9 cellular contexts compared by ENCODE assay signal in genomic region chr11:8699903-8700302, GRCh38. TPM values are rescaled to one million over a fixed set of nuclear protein-coding genes. Genes with fewer than 3 reads are reported as not detected.
DNase-seq lines count a peak whose midpoint lies in the region; ATAC-seq and TF ChIP-seq lines count a peak whose summit lies in the region.
"Had no signal": no experiment of that assay in that cellular context is flagged by ENCODE, and none has a peak within 500 bp of the region (broad histone marks: within the 10 kb centered on the region; RNA-seq: fewer than 3 reads in every experiment).

No MANE protein-coding gene starts in this region.

- H3K27ac Mint-ChIP-seq in activated CD4-positive, alpha-beta T cell treated with anti-CD3 and anti-CD28 coated beads for 36 hours, result no peak overlapping the region

- peaks cover 23% of the 10 kb centered on the region for H3K4me1 ChIP-seq in SJSA1 (replicated peaks)

- POLR2A ChIA-PET in activated CD4-positive, alpha-beta T cell treated with anti-CD3 and anti-CD28 coated beads for 36 hours (lab: Charles Lee), result interaction anchor here (2.4 kb wide), 1 partner anchor 10 kb away, joined by 7 read pairs; no protein-coding TSS in a partner anchor

- DNase-seq in C1 segment of cervical spinal cord (lab: John Stamatoyannopoulos, UW) (peak in 10 of 14 donors; percentile 33 to 74 (median 46)), SJSA1 (ENCODE audit: low read depth in 1 of 2, low spot score in 2 of 2) (peak; percentile 67 to 81), fibroblast of pulmonary artery (ENCODE audit: low read depth) (peak; percentile 73), nucleus accumbens (lab: John Stamatoyannopoulos, UW) (peak in 49 of 56 donors; percentile 14 to 84 (median 57)), OCI-M2 (lab: John Stamatoyannopoulos, UW; ENCODE audit: unreplicated experiment) (no peak), GOT3 (lab: John Stamatoyannopoulos, UW) (no peak)
- DNase-seq in activated CD4-positive, alpha-beta T cell treated with anti-CD3 and anti-CD28 coated beads for 36 hours, result no peak
- DNase-seq: DMS79 treated with DMSO at 0.1 percent for 48 hours had no signal

- intact Hi-C loops in activated CD4-positive, alpha-beta T cell treated with anti-CD3 and anti-CD28 coated beads for 36 hours (cut with DNase I, micrococcal nuclease), result no loop called here

- no peak for TF ChIP-seq CTCF in fibroblast of pulmonary artery (IDR thresholded peaks at IDR 0.05; ENCODE audit: low read length, missing control alignments)

- H3K36me3 ChIP-seq in SJSA1, result peaks cover 39% of the 10 kb centered on the region

- CTCF ChIA-PET in activated CD4-positive, alpha-beta T cell treated with anti-CD3 and anti-CD28 coated beads for 36 hours (lab: Charles Lee), result interaction anchor here (0.7 to 1.2 kb wide), 2 partner anchors 19 to 260 kb away, joined by 3 read pairs; no protein-coding TSS in a partner anchor

- H3K36me3 Mint-ChIP-seq in activated CD4-positive, alpha-beta T cell treated with anti-CD3 and anti-CD28 coated beads for 36 hours (ENCODE audit: low read depth), result peaks cover 10% of the 10 kb centered on the region

- no peaks in the 10 kb centered on the region for H3K27me3 Mint-ChIP-seq in activated CD4-positive, alpha-beta T cell treated with anti-CD3 and anti-CD28 coated beads for 36 hours

- H3K9me3 Mint-ChIP-seq in activated CD4-positive, alpha-beta T cell treated with anti-CD3 and anti-CD28 coated beads for 36 hours (ENCODE audit: low read depth), result no peaks in the 10 kb centered on the region

- ATAC-seq in activated CD4-positive, alpha-beta T cell treated with anti-CD3 and anti-CD28 coated beads for 36 hours, result no peak
- no peak for ATAC-seq in HG03196 (IDR thresholded peaks at IDR 0.05; ENCODE audit: unreplicated experiment)

- no peak overlapping the region for H3K4me3 Mint-ChIP-seq in activated CD4-positive, alpha-beta T cell treated with anti-CD3 and anti-CD28 coated beads for 36 hours

- no peaks in the 10 kb centered on the region for H3K27me3 ChIP-seq in SJSA1 (replicated peaks)

- H3K27ac ChIP-seq in SJSA1, result peak overlapping the region; percentile 41

- no peaks in the 10 kb centered on the region for H3K9me3 ChIP-seq in SJSA1 (replicated peaks)

- no peaks in the 10 kb centered on the region for H3K4me1 Mint-ChIP-seq in activated CD4-positive, alpha-beta T cell treated with anti-CD3 and anti-CD28 coated beads for 36 hours

- H3K4me3 ChIP-seq in SJSA1 (no peak overlapping the region), fibroblast of pulmonary artery (replicated peaks; ENCODE audit: low read depth, low read length) (no peak overlapping the region)

RNA-seq across cellular contexts. Expression of gene RPL27A, which starts 17.3 kb away (rescaled TPM):
- total RNA-seq in SJSA1 (2014; rRNA removed; shearing (Covaris generic)), result 367 and 462 TPM in 2 replicates
- total RNA-seq in activated CD4-positive, alpha-beta T cell treated with anti-CD3 and anti-CD28 coated beads for 36 hours, result 1,000 to 10,000 TPM in 1 of 2 experiments, 100 to 1,000 TPM in 1; 688 to 1,021 TPM

RNA-seq across cellular contexts. Expression of gene TRIM66, which starts 17.4 kb away (rescaled TPM):
- 0.63 and 3.1 TPM in 2 replicates for total RNA-seq in SJSA1 (2014; rRNA removed; shearing (Covaris generic))
- 10 to 100 TPM; 18.3 to 19.5 TPM for total RNA-seq in activated CD4-positive, alpha-beta T cell treated with anti-CD3 and anti-CD28 coated beads for 36 hours

Comparison
In these comparisons a context has a peak if more than half of its experiments do, and no peak if none do; other contexts are left out.
1. DNase-seq: peak in C1 segment of cervical spinal cord (10 of 14), SJSA1 (2 of 2), fibroblast of pulmonary artery (single experiment) and nucleus accumbens (49 of 56); none in activated CD4-positive, alpha-beta T cell treated with anti-CD3 and anti-CD28 coated beads for 36 hours (single experiment), OCI-M2 (single experiment) and GOT3 (single experiment).